15 cellular contexts compared by ENCODE assay signal in genomic region chr12:44157359-44157758, GRCh38.
A peak's percentile ranks its signal among the peaks of the same experiment; 100 is the strongest.
DNase-seq lines count a peak whose midpoint lies in the region; ATAC-seq and TF ChIP-seq lines count a peak whose summit lies in the region.
"Had no signal": no experiment of that assay in that cellular context is flagged by ENCODE, and none has a peak within 500 bp of the region (broad histone marks: within the 10 kb centered on the region; RNA-seq: fewer than 3 reads in every experiment).

No MANE protein-coding gene starts in this region.

- H3F3A ChIP-seq in SK-N-SH (replicated peaks; ENCODE audit: insufficient read depth), result no peaks in the 10 kb centered on the region

- TF ChIP-seq CTCF in SK-N-SH (IDR thresholded peaks at IDR 0.05), result no peak

- H3K4me2 ChIP-seq in SK-N-SH, result no peak overlapping the region

- whole genome bisulfite sequencing in SK-N-SH (ENCODE audit: low lambda C conversion rate), result 17% methylated on average over 2 of the region's 2 CpGs

- no peak for TF ChIP-seq EP300 in SK-N-SH (IDR thresholded peaks at IDR 0.05; ENCODE audit: borderline replicate concordance in 1 of 2, low read depth in 1 of 2, low read length in 1 of 2)

- no peak overlapping the region for H3K27ac ChIP-seq in SK-N-SH (ENCODE audit: low read depth in 2 of 2, low read length in 1 of 2)
- H3K27ac ChIP-seq: C4-2B, esophagus squamous epithelium, spleen, thoracic aorta had no signal

- no peaks in the 10 kb centered on the region for H3K9me3 ChIP-seq in SK-N-SH
- H3K9me3 ChIP-seq: esophagus squamous epithelium, spleen, thoracic aorta had no signal

- H3K4me3 ChIP-seq in SK-N-SH (ENCODE audit: low read depth in 2 of 2, low read length in 1 of 2), result no peak overlapping the region
- H3K4me3 ChIP-seq: esophagus squamous epithelium, lung, spleen, thoracic aorta had no signal

- H3K79me2 ChIP-seq in SK-N-SH (ENCODE audit: insufficient read depth), result no peaks in the 10 kb centered on the region

- CTCF ChIA-PET in SK-N-SH (lab: Yijun Ruan, JAX), result no interaction called here

- no peaks in the 10 kb centered on the region for H3K9me2 ChIP-seq in SK-N-SH

- no peaks in the 10 kb centered on the region; a peak in 1 of 4 replicates for H3K4me1 ChIP-seq in SK-N-SH (ENCODE audit: control insufficient read depth in 1 of 2, insufficient read depth in 2 of 2, low read depth in 1 of 2, low read length in 1 of 2)
- H3K4me1 ChIP-seq: esophagus squamous epithelium, spleen had no signal

- H3K27me3 ChIP-seq in SK-N-SH (ENCODE audit: insufficient read depth), result no peaks in the 10 kb centered on the region
- H3K27me3 ChIP-seq: esophagus squamous epithelium, spleen had no signal

- POLR2A ChIA-PET in SK-N-SH (lab: Yijun Ruan, JAX), result no interaction called here

- DNase-seq in cerebellar cortex (ENCODE audit: low spot score), result peak; percentile 14
- no peak for DNase-seq in activated naive CD4-positive, alpha-beta T cell treated with Interleukin-2 at 50 U/mL for 16 hours
- no peak for DNase-seq in SK-N-SH
- DNase-seq in activated CD4-positive, alpha-beta T cell treated with anti-CD3 and anti-CD28 coated beads for 1 hour, result no peak
- DNase-seq in effector CD4-positive, alpha-beta T cell, result no peak
- DNase-seq: esophagus squamous epithelium, NCI-H446 treated with DMSO at 0.1 percent for 48 hours, nucleus accumbens, spleen had no signal

- ATAC-seq in GM18873 (IDR thresholded peaks at IDR 0.05; ENCODE audit: low FRiP score, unreplicated experiment), result peak; percentile 58
- ATAC-seq in GM21529 (IDR thresholded peaks at IDR 0.05; ENCODE audit: unreplicated experiment), result peak; percentile 95
- peak; percentile 89 for ATAC-seq in HG03066 (IDR thresholded peaks at IDR 0.05; ENCODE audit: low read depth, unreplicated experiment)

- H3K9ac ChIP-seq in SK-N-SH, result no peak overlapping the region

- no peak overlapping the region for H2AFZ ChIP-seq in SK-N-SH (ENCODE audit: low read depth)

- H3K36me3 ChIP-seq in SK-N-SH (replicated peaks in 1 of 2; ENCODE audit: control insufficient read depth in 1 of 2, insufficient read depth in 2 of 2, low read length in 1 of 2), result no peaks in the 10 kb centered on the region
- H3K36me3 ChIP-seq: esophagus squamous epithelium, spleen, thoracic aorta had no signal

- H4K20me1 ChIP-seq in SK-N-SH (ENCODE audit: insufficient read depth), result no peaks in the 10 kb centered on the region

- TF ChIP-seq RAD21 in SK-N-SH (IDR thresholded peaks at IDR 0.05; ENCODE audit: low read length), result no peak

TF ChIP-seq in SK-N-SH, 30 proteins besides CTCF, POLR2A, EP300 and RAD21:
- TF ChIP-seq GABPA (IDR thresholded peaks at IDR 0.05; ENCODE audit: low read depth) (no peak), YY1 (IDR thresholded peaks at IDR 0.05; ENCODE audit: low read depth) (no peak), TCF12 (IDR thresholded peaks at IDR 0.05) (no peak), GATA2 (CRISPR knock-in tag; IDR thresholded peaks at IDR 0.05) (no peak), RCOR1 (IDR thresholded peaks at IDR 0.05; ENCODE audit: low read length) (no peak), MAX (IDR thresholded peaks at IDR 0.05; ENCODE audit: low read depth) (no peak), SMC3 (IDR thresholded peaks at IDR 0.05; ENCODE audit: low read depth, low read length) (no peak), IRF3 (IDR thresholded peaks at IDR 0.05; ENCODE audit: low read depth, low read length) (no peak), RXRA (IDR thresholded peaks at IDR 0.05; ENCODE audit: borderline replicate concordance, low read depth) (no peak)
